1 cellular context compared by ENCODE assay signal in genomic region chr10:27531336-27531847, GRCh38.
TF ChIP-seq lines count a peak whose summit lies in the region.

No MANE protein-coding gene starts in this region.

TF ChIP-seq in GM23338, 12 proteins besides CTCF, POLR2A, EP300 and RAD21:
- TF ChIP-seq STAT1 (IDR thresholded peaks at IDR 0.05; ENCODE audit: unreplicated experiment) (no peak), JUNB (IDR thresholded peaks at IDR 0.05; ENCODE audit: unreplicated experiment) (no peak), EZH2 (IDR thresholded peaks at IDR 0.05; ENCODE audit: low read depth, unreplicated experiment) (no peak), ZNF114 (CRISPR knock-in tag; IDR thresholded peaks at IDR 0.05) (no peak), NANOG (IDR thresholded peaks at IDR 0.05; ENCODE audit: borderline replicate concordance) (no peak), POLR2AphosphoS5 (IDR thresholded peaks at IDR 0.05; ENCODE audit: low read depth) (no peak)
- TF ChIP-seq, protein P1, sequence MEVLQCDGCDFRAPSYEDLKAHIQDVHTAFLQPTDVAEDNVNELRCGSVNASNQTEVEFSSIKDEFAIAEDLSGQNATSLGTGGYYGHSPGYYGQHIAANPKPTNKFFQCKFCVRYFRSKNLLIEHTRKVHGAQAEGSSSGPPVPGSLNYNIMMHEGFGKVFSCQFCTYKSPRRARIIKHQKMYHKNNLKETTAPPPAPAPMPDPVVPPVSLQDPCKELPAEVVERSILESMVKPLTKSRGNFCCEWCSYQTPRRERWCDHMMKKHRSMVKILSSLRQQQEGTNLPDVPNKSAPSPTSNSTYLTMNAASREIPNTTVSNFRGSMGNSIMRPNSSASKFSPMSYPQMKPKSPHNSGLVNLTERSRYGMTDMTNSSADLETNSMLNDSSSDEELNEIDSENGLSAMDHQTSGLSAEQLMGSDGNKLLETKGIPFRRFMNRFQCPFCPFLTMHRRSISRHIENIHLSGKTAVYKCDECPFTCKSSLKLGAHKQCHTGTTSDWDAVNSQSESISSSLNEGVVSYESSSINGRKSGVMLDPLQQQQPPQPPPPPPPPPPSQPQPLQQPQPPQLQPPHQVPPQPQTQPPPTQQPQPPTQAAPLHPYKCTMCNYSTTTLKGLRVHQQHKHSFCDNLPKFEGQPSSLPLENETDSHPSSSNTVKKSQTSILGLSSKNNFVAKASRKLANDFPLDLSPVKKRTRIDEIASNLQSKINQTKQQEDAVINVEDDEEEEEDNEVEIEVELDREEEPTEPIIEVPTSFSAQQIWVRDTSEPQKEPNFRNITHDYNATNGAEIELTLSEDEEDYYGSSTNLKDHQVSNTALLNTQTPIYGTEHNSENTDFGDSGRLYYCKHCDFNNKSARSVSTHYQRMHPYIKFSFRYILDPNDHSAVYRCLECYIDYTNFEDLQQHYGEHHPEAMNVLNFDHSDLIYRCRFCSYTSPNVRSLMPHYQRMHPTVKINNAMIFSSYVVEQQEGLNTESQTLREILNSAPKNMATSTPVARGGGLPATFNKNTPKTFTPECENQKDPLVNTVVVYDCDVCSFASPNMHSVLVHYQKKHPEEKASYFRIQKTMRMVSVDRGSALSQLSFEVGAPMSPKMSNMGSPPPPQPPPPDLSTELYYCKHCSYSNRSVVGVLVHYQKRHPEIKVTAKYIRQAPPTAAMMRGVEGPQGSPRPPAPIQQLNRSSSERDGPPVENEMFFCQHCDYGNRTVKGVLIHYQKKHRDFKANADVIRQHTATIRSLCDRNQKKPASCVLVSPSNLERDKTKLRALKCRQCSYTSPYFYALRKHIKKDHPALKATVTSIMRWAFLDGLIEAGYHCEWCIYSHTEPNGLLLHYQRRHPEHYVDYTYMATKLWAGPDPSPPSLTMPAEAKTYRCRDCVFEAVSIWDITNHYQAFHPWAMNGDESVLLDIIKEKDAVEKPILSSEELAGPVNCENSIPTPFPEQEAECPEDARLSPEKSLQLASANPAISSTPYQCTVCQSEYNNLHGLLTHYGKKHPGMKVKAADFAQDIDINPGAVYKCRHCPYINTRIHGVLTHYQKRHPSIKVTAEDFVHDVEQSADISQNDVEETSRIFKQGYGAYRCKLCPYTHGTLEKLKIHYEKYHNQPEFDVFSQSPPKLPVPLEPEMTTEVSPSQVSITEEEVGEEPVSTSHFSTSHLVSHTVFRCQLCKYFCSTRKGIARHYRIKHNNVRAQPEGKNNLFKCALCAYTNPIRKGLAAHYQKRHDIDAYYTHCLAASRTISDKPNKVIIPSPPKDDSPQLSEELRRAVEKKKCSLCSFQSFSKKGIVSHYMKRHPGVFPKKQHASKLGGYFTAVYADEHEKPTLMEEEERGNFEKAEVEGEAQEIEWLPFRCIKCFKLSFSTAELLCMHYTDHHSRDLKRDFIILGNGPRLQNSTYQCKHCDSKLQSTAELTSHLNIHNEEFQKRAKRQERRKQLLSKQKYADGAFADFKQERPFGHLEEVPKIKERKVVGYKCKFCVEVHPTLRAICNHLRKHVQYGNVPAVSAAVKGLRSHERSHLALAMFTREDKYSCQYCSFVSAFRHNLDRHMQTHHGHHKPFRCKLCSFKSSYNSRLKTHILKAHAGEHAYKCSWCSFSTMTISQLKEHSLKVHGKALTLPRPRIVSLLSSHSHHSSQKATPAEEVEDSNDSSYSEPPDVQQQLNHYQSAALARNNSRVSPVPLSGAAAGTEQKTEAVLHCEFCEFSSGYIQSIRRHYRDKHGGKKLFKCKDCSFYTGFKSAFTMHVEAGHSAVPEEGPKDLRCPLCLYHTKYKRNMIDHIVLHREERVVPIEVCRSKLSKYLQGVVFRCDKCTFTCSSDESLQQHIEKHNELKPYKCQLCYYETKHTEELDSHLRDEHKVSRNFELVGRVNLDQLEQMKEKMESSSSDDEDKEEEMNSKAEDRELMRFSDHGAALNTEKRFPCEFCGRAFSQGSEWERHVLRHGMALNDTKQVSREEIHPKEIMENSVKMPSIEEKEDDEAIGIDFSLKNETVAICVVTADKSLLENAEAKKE (CRISPR knock-in tag; IDR thresholded peaks at IDR 0.05), result no peak
- TF ChIP-seq, protein P2, sequence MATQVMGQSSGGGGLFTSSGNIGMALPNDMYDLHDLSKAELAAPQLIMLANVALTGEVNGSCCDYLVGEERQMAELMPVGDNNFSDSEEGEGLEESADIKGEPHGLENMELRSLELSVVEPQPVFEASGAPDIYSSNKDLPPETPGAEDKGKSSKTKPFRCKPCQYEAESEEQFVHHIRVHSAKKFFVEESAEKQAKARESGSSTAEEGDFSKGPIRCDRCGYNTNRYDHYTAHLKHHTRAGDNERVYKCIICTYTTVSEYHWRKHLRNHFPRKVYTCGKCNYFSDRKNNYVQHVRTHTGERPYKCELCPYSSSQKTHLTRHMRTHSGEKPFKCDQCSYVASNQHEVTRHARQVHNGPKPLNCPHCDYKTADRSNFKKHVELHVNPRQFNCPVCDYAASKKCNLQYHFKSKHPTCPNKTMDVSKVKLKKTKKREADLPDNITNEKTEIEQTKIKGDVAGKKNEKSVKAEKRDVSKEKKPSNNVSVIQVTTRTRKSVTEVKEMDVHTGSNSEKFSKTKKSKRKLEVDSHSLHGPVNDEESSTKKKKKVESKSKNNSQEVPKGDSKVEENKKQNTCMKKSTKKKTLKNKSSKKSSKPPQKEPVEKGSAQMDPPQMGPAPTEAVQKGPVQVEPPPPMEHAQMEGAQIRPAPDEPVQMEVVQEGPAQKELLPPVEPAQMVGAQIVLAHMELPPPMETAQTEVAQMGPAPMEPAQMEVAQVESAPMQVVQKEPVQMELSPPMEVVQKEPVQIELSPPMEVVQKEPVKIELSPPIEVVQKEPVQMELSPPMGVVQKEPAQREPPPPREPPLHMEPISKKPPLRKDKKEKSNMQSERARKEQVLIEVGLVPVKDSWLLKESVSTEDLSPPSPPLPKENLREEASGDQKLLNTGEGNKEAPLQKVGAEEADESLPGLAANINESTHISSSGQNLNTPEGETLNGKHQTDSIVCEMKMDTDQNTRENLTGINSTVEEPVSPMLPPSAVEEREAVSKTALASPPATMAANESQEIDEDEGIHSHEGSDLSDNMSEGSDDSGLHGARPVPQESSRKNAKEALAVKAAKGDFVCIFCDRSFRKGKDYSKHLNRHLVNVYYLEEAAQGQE (IDR thresholded peaks at IDR 0.05; ENCODE audit: unreplicated experiment), result no peak
